In genomic region chr5:115381911-115382662, GRCh38 we compare ENCODE assay signal across 20 cellular contexts.
"Had no signal": no experiment of that assay in that cellular context is flagged by ENCODE, and none has a peak within 500 bp of the region (broad histone marks: within the 10 kb centered on the region; RNA-seq: fewer than 3 reads in every experiment).

No MANE protein-coding gene starts in this region.

- FAIRE-seq: colon, endometrium had no signal

- H3K36me3 Mint-ChIP-seq: immature natural killer cell; mesothelial cell of epicardium; natural killer cell treated with Interleukin-12 subunit alpha and Interleukin-12 subunit beta and Interleukin-15 and Interleukin-18, amount 100 ng/mL, for 72 hours; T-cell had no signal

- H3K4me3 ChIP-seq: body of pancreas, lower lobe of right lung, thyroid gland had no signal

- H3K4me3 Mint-ChIP-seq: activated CD4-positive, alpha-beta T cell treated with anti-CD3 and anti-CD28 coated beads, Interleukin-2, amount 10 ng/mL, durations not matched to agents 24 days and 14 days; activated CD8-positive, alpha-beta T cell treated with anti-CD3 and anti-CD28 coated beads for 36 hours; activated naive CD4-positive, alpha-beta T cell treated with anti-CD3 and anti-CD28 coated beads for 36 hours; activated T-helper 17 cell treated with anti-CD3 and anti-CD28 coated beads, Interleukin-2, amount 50 U/mL, for 72 hours; immature natural killer cell; mesothelial cell of epicardium; natural killer cell treated with Interleukin-12 subunit alpha and Interleukin-12 subunit beta and Interleukin-15 and Interleukin-18, amount 100 ng/mL, for 72 hours; T-cell had no signal

- H3K9me3 ChIP-seq: body of pancreas, lower lobe of right lung, neutrophil, thyroid gland had no signal

- H3K27me3 ChIP-seq: body of pancreas, thyroid gland had no signal

- H3K9me3 Mint-ChIP-seq: activated CD4-positive, alpha-beta T cell treated with anti-CD3 and anti-CD28 coated beads, Interleukin-2, amount 10 ng/mL, durations not matched to agents 24 days and 14 days; activated CD8-positive, alpha-beta T cell treated with anti-CD3 and anti-CD28 coated beads for 36 hours; activated naive CD4-positive, alpha-beta T cell treated with anti-CD3 and anti-CD28 coated beads for 36 hours; activated T-helper 17 cell treated with anti-CD3 and anti-CD28 coated beads, Interleukin-2, amount 50 U/mL, for 72 hours; immature natural killer cell; mesothelial cell of epicardium; natural killer cell treated with Interleukin-12 subunit alpha and Interleukin-12 subunit beta and Interleukin-15 and Interleukin-18, amount 100 ng/mL, for 72 hours; T-cell had no signal

- H3K4me1 Mint-ChIP-seq: immature natural killer cell had no signal

- H3K27ac Mint-ChIP-seq: activated CD4-positive, alpha-beta T cell treated with anti-CD3 and anti-CD28 coated beads, Interleukin-2, amount 10 ng/mL, durations not matched to agents 24 days and 14 days; activated CD8-positive, alpha-beta T cell treated with anti-CD3 and anti-CD28 coated beads for 36 hours; activated naive CD4-positive, alpha-beta T cell treated with anti-CD3 and anti-CD28 coated beads for 36 hours; activated T-helper 17 cell treated with anti-CD3 and anti-CD28 coated beads, Interleukin-2, amount 50 U/mL, for 72 hours; immature natural killer cell; mesothelial cell of epicardium; natural killer cell treated with Interleukin-12 subunit alpha and Interleukin-12 subunit beta and Interleukin-15 and Interleukin-18, amount 100 ng/mL, for 72 hours; T-cell had no signal

- H3K27ac ChIP-seq: body of pancreas, lower lobe of right lung, neutrophil, thyroid gland had no signal

- DNase-seq: activated CD4-positive, alpha-beta T cell treated with anti-CD3 and anti-CD28 coated beads, Interleukin-2, amount 10 ng/mL, durations not matched to agents 24 days and 14 days; activated CD8-positive, alpha-beta T cell treated with anti-CD3 and anti-CD28 coated beads for 36 hours; activated naive CD4-positive, alpha-beta T cell treated with anti-CD3 and anti-CD28 coated beads for 36 hours; activated T-cell treated with anti-CD3 and anti-CD28 coated beads, Interleukin-2, amount 50 U/mL, for 1 hour; body of pancreas; erythroblast; immature natural killer cell; lower lobe of right lung; stimulated activated CD4-positive, alpha-beta T cell treated with anti-CD3 and anti-CD28 coated beads, Interleukin-12 subunit alpha, Interleukin-12 subunit beta, amount 100 ng/mL, for 4 hours; stimulated activated CD4-positive, alpha-beta T cell treated with anti-CD3 and anti-CD28 coated beads, Interleukin-1b, Interleukin-23, amount 100 ng/mL, for 48 hours; stimulated activated CD8-positive, alpha-beta memory T cell treated with anti-CD3 and anti-CD28 coated beads, Interleukin-4, amount 100 ng/mL, for 48 hours; stimulated activated naive CD4-positive, alpha-beta T cell; T-cell; thyroid gland had no signal

- H3K36me3 ChIP-seq: lower lobe of right lung, neutrophil, thyroid gland had no signal

- ATAC-seq: activated CD8-positive, alpha-beta T cell treated with anti-CD3 and anti-CD28 coated beads for 36 hours; activated T-helper 17 cell treated with anti-CD3 and anti-CD28 coated beads, Interleukin-2, amount 50 U/mL, for 72 hours; body of pancreas; lower lobe of right lung; natural killer cell treated with Interleukin-12 subunit alpha and Interleukin-12 subunit beta and Interleukin-15 and Interleukin-18, amount 100 ng/mL, for 72 hours; T-cell had no signal

- H3K4me1 ChIP-seq: thyroid gland had no signal
